In the genomic region with DNA sequence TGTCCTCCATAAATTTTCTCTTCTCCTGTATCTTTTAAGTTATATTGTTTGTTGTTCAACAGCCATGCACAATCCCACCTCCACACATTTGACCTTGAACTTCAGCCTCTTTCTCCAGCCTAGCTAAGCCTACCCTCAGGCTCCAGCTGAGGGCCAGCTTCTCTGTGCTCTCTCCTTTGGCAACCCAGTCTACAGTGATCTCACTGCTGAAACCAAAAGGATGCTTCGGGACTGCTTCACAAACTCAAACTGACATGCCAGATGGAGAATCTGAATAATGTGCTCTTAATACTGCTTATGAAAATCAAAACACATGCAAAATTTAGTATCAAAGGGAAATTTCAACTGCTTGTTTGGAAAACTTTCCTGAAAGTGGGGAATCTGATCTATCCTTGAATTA, we compare ENCODE assay signal across 23 cellular contexts. TPM values are rescaled to one million over a fixed set of nuclear protein-coding genes. Genes with fewer than 3 reads are reported as not detected.
A peak's percentile ranks its signal among the peaks of the same experiment; 100 is the strongest.
DNase-seq lines count a peak whose midpoint lies in the region; ATAC-seq lines count a peak whose summit lies in the region.
"Had no signal": no experiment of that assay in that cellular context is flagged by ENCODE, and none has a peak within 500 bp of the region (broad histone marks: within the 10 kb centered on the region; RNA-seq: fewer than 3 reads in every experiment).

No MANE protein-coding gene starts in this region.

- intact Hi-C loops in sciatic nerve (cut with DNase I), result no loop called here
- intact Hi-C loops in posterior cingulate gyrus (cut with DNase I), result no loop called here

- no peaks in the 10 kb centered on the region for H3K9me3 ChIP-seq in HAP-1
- H3K9me3 ChIP-seq: SJSA1 had no signal

- H3K4me1 ChIP-seq in HAP-1, result no peaks in the 10 kb centered on the region

- H3K4me3 ChIP-seq in HAP-1, result no peak overlapping the region
- H3K4me3 ChIP-seq: SJSA1 had no signal

- no peaks in the 10 kb centered on the region for H3K36me3 ChIP-seq in HAP-1 (replicated peaks)
- H3K36me3 ChIP-seq: SJSA1 had no signal

- DNase-seq in NCI-H82 (lab: John Stamatoyannopoulos, UW) (peak; percentile 17), NCI-H82 treated with DMSO at 0.1 percent for 48 hours (lab: John Stamatoyannopoulos, UW; ENCODE audit: unreplicated experiment) (no peak), GM03348 (ENCODE audit: low spot score) (peak; percentile 33), dedifferentiated amniotic fluid mesenchymal stem cell (ENCODE audit: extremely low spot score) (peak; percentile 59), sciatic nerve (ENCODE audit: low spot score) (no peak), iPS-NIHi7 (ENCODE audit: extremely low spot score) (no peak), HAP-1 (ENCODE audit: low spot score in 2 of 2) (no peak), posterior cingulate gyrus (no peak)
- DNase-seq: AML-193; Caco-2; CD8-positive, alpha-beta T cell; GOT3; HCEC 1CT; NCI-H1048; NCI-H1417; NCI-H187; NCI-H2081 treated with DMSO at 0.1 percent for 48 hours; NCI-H524 treated with DMSO at 0.1 percent for 48 hours; NCI-H774; Right ventricle myocardium superior; RPMI8226 had no signal

- in situ Hi-C loops in HAP-1 (cut with MboI; ENCODE audit: low sequenced_read_pairs), result no loop called here

- no peaks in the 10 kb centered on the region for H3K27me3 ChIP-seq in HAP-1 (ENCODE audit: low read depth)
- H3K27me3 ChIP-seq: SJSA1 had no signal

- ATAC-seq in sciatic nerve, result peak; percentile 79
- ATAC-seq: CD8-positive, alpha-beta T cell had no signal

RNA-seq across cellular contexts. Expression of gene RIN2, which starts 16.1 kb away (rescaled TPM):
- 94.9 TPM for total RNA-seq in sciatic nerve
- total RNA-seq: CD8-positive, alpha-beta T cell; T-helper 1 cell treated with Interleukin-12 subunit alpha and Interleukin-12 subunit beta and Interleukin-4 antibody, amounts not matched to agents 30 ng/mL and 1 ng/mL, for 36 hours had no signal

Comparison
In these comparisons a context has a peak if more than half of its experiments do, and no peak if none do; other contexts are left out.
1. DNase-seq: peak in NCI-H82 (single experiment), GM03348 (single experiment) and dedifferentiated amniotic fluid mesenchymal stem cell (single experiment); none in NCI-H82 treated with DMSO at 0.1 percent for 48 hours (single experiment), sciatic nerve (single experiment), iPS-NIHi7 (single experiment), HAP-1 (0 of 2) and posterior cingulate gyrus (0 of 10).